ENCODE assay signal across 1 cellular context in the genomic region with DNA sequence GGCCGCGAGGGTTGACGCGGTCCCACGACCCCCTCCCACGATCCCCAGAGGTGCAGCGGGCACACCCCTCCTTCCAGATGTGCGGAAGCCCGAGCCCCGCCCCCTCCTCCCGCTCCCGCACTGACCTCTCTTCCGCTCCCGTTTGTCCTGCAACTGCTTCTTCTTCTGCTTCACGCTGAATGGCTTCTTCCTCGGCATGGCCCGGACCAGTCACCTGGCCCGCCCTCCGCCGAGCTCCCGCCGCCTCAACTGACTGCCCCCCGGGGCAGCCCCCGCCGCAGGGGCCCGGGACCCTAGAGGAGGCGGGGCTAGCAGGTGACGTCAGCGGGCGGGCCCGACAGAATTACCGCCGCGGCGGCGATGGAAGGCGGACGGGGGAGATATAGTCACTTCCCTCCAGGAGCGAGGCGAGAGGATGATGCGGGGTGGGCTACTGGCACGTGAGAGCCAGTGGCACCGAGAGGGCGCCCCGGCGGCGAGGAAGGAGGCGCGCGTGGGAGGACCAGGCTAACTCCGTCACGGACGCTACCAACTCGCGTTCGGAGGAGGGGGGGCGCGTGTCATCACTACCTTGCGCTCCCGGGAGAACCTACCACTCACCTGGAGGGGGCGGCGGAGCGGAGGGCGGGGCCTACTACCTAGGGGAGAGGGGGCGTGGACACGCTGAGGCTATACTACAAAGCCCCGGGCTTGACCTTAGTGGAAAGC.
TF ChIP-seq lines count a peak whose summit lies in the region.

Gene GNL1 (minus strand): TSS at position 484 of the 708 bp plus-strand sequence. CDS start 286 bp downstream, at position 198.

TF ChIP-seq in K562, 482 proteins besides CTCF, POLR2A, EP300 and RAD21 (continued from another document and continues in another):
- TF ChIP-seq CBX3 (IDR thresholded peaks at IDR 0.05; ENCODE audit: borderline replicate concordance in 1 of 2, low read length in 2 of 2), result no peak; a peak in 1 of 3 replicates
- TF ChIP-seq ZNF24 (IDR thresholded peaks at IDR 0.05), result no peak
- no peak for TF ChIP-seq CBFA2T3 (IDR thresholded peaks at IDR 0.05)
- no peak for TF ChIP-seq ZNF668 (CRISPR knock-in tag; IDR thresholded peaks at IDR 0.05)
- TF ChIP-seq JUND (IDR thresholded peaks at IDR 0.05; ENCODE audit: borderline replicate concordance, low read depth, low read length), result peak; percentile 97
- TF ChIP-seq JUND (tag; IDR thresholded peaks at IDR 0.05; ENCODE audit: borderline replicate concordance, low read depth, low read length), result peak; percentile 58; the same call in 1 of the 3 replicates
- TF ChIP-seq ZNF57 (CRISPR knock-in tag; IDR thresholded peaks at IDR 0.05), result no peak
- TF ChIP-seq EP400 (IDR thresholded peaks at IDR 0.05), result peak; percentile 2; the same call in 1 of the 2 replicates
- no peak; the same call in 1 of the 2 replicates for TF ChIP-seq STAT6 (CRISPR knock-in tag; IDR thresholded peaks at IDR 0.05)
- TF ChIP-seq, protein P1, sequence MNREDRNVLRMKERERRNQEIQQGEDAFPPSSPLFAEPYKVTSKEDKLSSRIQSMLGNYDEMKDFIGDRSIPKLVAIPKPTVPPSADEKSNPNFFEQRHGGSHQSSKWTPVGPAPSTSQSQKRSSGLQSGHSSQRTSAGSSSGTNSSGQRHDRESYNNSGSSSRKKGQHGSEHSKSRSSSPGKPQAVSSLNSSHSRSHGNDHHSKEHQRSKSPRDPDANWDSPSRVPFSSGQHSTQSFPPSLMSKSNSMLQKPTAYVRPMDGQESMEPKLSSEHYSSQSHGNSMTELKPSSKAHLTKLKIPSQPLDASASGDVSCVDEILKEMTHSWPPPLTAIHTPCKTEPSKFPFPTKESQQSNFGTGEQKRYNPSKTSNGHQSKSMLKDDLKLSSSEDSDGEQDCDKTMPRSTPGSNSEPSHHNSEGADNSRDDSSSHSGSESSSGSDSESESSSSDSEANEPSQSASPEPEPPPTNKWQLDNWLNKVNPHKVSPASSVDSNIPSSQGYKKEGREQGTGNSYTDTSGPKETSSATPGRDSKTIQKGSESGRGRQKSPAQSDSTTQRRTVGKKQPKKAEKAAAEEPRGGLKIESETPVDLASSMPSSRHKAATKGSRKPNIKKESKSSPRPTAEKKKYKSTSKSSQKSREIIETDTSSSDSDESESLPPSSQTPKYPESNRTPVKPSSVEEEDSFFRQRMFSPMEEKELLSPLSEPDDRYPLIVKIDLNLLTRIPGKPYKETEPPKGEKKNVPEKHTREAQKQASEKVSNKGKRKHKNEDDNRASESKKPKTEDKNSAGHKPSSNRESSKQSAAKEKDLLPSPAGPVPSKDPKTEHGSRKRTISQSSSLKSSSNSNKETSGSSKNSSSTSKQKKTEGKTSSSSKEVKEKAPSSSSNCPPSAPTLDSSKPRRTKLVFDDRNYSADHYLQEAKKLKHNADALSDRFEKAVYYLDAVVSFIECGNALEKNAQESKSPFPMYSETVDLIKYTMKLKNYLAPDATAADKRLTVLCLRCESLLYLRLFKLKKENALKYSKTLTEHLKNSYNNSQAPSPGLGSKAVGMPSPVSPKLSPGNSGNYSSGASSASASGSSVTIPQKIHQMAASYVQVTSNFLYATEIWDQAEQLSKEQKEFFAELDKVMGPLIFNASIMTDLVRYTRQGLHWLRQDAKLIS (CRISPR knock-in tag; IDR thresholded peaks at IDR 0.05), result peak; percentile 80; the same call in 1 of the 2 replicates
- peak; percentile 72 for TF ChIP-seq POLR2B (IDR thresholded peaks at IDR 0.05; ENCODE audit: low read depth, partially characterized antibody)
- TF ChIP-seq TRIM25 (IDR thresholded peaks at IDR 0.05; ENCODE audit: borderline replicate concordance), result no peak
- no peak for TF ChIP-seq ZNF347 (CRISPR knock-in tag; IDR thresholded peaks at IDR 0.05; ENCODE audit: low read depth)
- TF ChIP-seq ZNF436 (CRISPR knock-in tag; IDR thresholded peaks at IDR 0.05), result no peak
- TF ChIP-seq GTF2E2 (tag; IDR thresholded peaks at IDR 0.05), result no peak; the same call in 1 of the 2 replicates
- 0 out of 2 replicates have a peak, but pooled peaks have one; percentile 9 for TF ChIP-seq PHB2 (IDR thresholded peaks at IDR 0.05; ENCODE audit: low read depth)
- TF ChIP-seq ZNF551 (CRISPR knock-in tag; IDR thresholded peaks at IDR 0.05), result no peak
- no peak for TF ChIP-seq ZNF354B (CRISPR knock-in tag; IDR thresholded peaks at IDR 0.05)
- no peak for TF ChIP-seq POLR3G (IDR thresholded peaks at IDR 0.05; ENCODE audit: extremely low read depth, insufficient read length, insufficient replicate concordance)
- TF ChIP-seq FIP1L1 (IDR thresholded peaks at IDR 0.05; ENCODE audit: low read depth, low read length, poor library complexity, severe bottlenecking), result peak; percentile 95
- TF ChIP-seq HDGF (IDR thresholded peaks at IDR 0.05), result no peak
- TF ChIP-seq ELF2 (CRISPR knock-in tag; IDR thresholded peaks at IDR 0.05), result no peak; the same call in 1 of the 2 replicates
- TF ChIP-seq CBX2 (IDR thresholded peaks at IDR 0.05; ENCODE audit: insufficient read depth, low read length, poor library complexity, severe bottlenecking), result no peak
- TF ChIP-seq HNRNPLL (IDR thresholded peaks at IDR 0.05; ENCODE audit: low read depth, low read length, poor library complexity, severe bottlenecking), result peak; percentile 20
- peak; percentile 85; the same call in 1 of the 2 replicates for TF ChIP-seq NBN (IDR thresholded peaks at IDR 0.05; ENCODE audit: low read depth)
- peak; percentile 73; the same call in 1 of the 2 replicates for TF ChIP-seq SAFB (IDR thresholded peaks at IDR 0.05; ENCODE audit: borderline replicate concordance, low read depth, low read length)
- no peak for TF ChIP-seq CREB3 (tag; conservative IDR thresholded peaks at IDR 0.05; ENCODE audit: low read depth)
- peak; percentile 50; the same call in 1 of the 2 replicates for TF ChIP-seq FOXK1 (CRISPR knock-in tag; IDR thresholded peaks at IDR 0.05; ENCODE audit: borderline replicate concordance)
- TF ChIP-seq OTX1 (CRISPR knock-in tag; IDR thresholded peaks at IDR 0.05), result no peak
- TF ChIP-seq ZFPM2 (CRISPR knock-in tag; IDR thresholded peaks at IDR 0.05), result 0 out of 2 replicates have a peak, but pooled peaks have one; percentile 62
- no peak for TF ChIP-seq RHOXF2B (CRISPR knock-in tag; conservative IDR thresholded peaks at IDR 0.05)
- peak in 1 of 2 experiments; percentile 98; a peak in 2 of 4 replicates for TF ChIP-seq NONO (IDR thresholded peaks at IDR 0.05; ENCODE audit: low read depth in 2 of 2, low read length in 1 of 2)
- TF ChIP-seq ZNF175 (CRISPR knock-in tag; IDR thresholded peaks at IDR 0.05; ENCODE audit: low read depth), result no peak; the same call in 1 of the 2 replicates
- peak; percentile 4; the same call in 1 of the 2 replicates for TF ChIP-seq MAFF (IDR thresholded peaks at IDR 0.05; ENCODE audit: low read length)
- TF ChIP-seq KDM4B (IDR thresholded peaks at IDR 0.05; ENCODE audit: borderline replicate concordance in 2 of 2, low read depth in 1 of 2), result peak in 1 of 2 experiments; percentile 50; a peak in 1 of 4 replicates
- TF ChIP-seq ZKSCAN1 (IDR thresholded peaks at IDR 0.05; ENCODE audit: low read depth, low read length), result no peak
- TF ChIP-seq, protein P2, sequence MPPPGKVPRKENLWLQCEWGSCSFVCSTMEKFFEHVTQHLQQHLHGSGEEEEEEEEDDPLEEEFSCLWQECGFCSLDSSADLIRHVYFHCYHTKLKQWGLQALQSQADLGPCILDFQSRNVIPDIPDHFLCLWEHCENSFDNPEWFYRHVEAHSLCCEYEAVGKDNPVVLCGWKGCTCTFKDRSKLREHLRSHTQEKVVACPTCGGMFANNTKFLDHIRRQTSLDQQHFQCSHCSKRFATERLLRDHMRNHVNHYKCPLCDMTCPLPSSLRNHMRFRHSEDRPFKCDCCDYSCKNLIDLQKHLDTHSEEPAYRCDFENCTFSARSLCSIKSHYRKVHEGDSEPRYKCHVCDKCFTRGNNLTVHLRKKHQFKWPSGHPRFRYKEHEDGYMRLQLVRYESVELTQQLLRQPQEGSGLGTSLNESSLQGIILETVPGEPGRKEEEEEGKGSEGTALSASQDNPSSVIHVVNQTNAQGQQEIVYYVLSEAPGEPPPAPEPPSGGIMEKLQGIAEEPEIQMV (tag; conservative IDR thresholded peaks at IDR 0.05; ENCODE audit: low read depth), result no peak
- TF ChIP-seq, protein P3, sequence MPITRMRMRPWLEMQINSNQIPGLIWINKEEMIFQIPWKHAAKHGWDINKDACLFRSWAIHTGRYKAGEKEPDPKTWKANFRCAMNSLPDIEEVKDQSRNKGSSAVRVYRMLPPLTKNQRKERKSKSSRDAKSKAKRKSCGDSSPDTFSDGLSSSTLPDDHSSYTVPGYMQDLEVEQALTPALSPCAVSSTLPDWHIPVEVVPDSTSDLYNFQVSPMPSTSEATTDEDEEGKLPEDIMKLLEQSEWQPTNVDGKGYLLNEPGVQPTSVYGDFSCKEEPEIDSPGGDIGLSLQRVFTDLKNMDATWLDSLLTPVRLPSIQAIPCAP (CRISPR knock-in tag; IDR thresholded peaks at IDR 0.05; ENCODE audit: borderline replicate concordance), result peak; percentile 79; the same call in 1 of the 2 replicates
- TF ChIP-seq ZNF766 (CRISPR knock-in tag; conservative IDR thresholded peaks at IDR 0.05), result no peak
- no peak for TF ChIP-seq TAF15 (IDR thresholded peaks at IDR 0.05; ENCODE audit: low read depth, low read length)
- TF ChIP-seq, protein P4, sequence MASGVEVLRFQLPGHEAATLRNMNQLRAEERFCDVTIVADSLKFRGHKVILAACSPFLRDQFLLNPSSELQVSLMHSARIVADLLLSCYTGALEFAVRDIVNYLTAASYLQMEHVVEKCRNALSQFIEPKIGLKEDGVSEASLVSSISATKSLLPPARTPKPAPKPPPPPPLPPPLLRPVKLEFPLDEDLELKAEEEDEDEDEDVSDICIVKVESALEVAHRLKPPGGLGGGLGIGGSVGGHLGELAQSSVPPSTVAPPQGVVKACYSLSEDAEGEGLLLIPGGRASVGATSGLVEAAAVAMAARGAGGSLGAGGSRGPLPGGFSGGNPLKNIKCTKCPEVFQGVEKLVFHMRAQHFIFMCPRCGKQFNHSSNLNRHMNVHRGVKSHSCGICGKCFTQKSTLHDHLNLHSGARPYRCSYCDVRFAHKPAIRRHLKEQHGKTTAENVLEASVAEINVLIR (CRISPR knock-in tag; IDR thresholded peaks at IDR 0.05), result peak; percentile 93
- peak in 1 of 2 experiments; percentile 70; a peak in 1 of 4 replicates for TF ChIP-seq UBTF (IDR thresholded peaks at IDR 0.05; ENCODE audit: borderline replicate concordance in 1 of 2, low read depth in 2 of 2, low read length in 2 of 2)
- TF ChIP-seq BMI1 (IDR thresholded peaks at IDR 0.05; ENCODE audit: low read length), result no peak
- no peak for TF ChIP-seq SIRT6 (IDR thresholded peaks at IDR 0.05; ENCODE audit: low read depth, low read length)
